In genomic region chr6:154197176-154197850, GRCh38 we compare ENCODE assay signal across 8 cellular contexts.
DNase-seq lines count a peak whose midpoint lies in the region; ATAC-seq, FAIRE-seq and TF ChIP-seq lines count a peak whose summit lies in the region.
"Had no signal": no experiment of that assay in that cellular context is flagged by ENCODE, and none has a peak within 500 bp of the region (broad histone marks: within the 10 kb centered on the region; RNA-seq: fewer than 3 reads in every experiment).

No MANE protein-coding gene starts in this region.

- H3K4me3 ChIP-seq in mammary epithelial cell (replicated peaks in 1 of 3; ENCODE audit: insufficient read depth in 1 of 3, low read depth in 2 of 3, low read length in 3 of 3) (no peak overlapping the region), HepG2 (replicated peaks in 1 of 3; ENCODE audit: insufficient read depth in 1 of 3, low read depth in 2 of 3, low read length in 3 of 3) (no peak overlapping the region), right cardiac atrium (ENCODE audit: low read length) (no peak overlapping the region)

- BruUV-seq in mammary epithelial cell (replicated peaks; lab: Mats Ljungman, UMichigan) (no TSS peak), HepG2 (replicated peaks; lab: Mats Ljungman, UMichigan) (no TSS peak)

- intact Hi-C loops in CD4-positive, alpha-beta T cell (cut with DNase I, micrococcal nuclease), result no loop called here
- intact Hi-C loops in mammary epithelial cell (cut with micrococcal nuclease) (no loop called here), HepG2 (cut with micrococcal nuclease; ENCODE audit: unreplicated experiment) (no loop called here), right cardiac atrium (cut with DNase I) (no loop called here)

- ATAC-seq in CD4-positive, alpha-beta T cell (ENCODE audit: poor library complexity), result no peak
- ATAC-seq in HG03432 (IDR thresholded peaks at IDR 0.05; ENCODE audit: unreplicated experiment), result peak; percentile 48
- ATAC-seq in HepG2, result no peak
- ATAC-seq in right cardiac atrium, result no peak

- no peak overlapping the region for H3K4me2 ChIP-seq in mammary epithelial cell (ENCODE audit: insufficient read depth, low read depth, low read length)
- H3K4me2 ChIP-seq in HepG2 (ENCODE audit: low read depth, low read length), result no peak overlapping the region

- H3K9ac ChIP-seq in mammary epithelial cell (ENCODE audit: insufficient read depth, low read length), result no peak overlapping the region
- H3K9ac ChIP-seq in HepG2 (ENCODE audit: insufficient read depth, low read depth, low read length), result no peak overlapping the region

- H3K79me2 ChIP-seq in mammary epithelial cell (ENCODE audit: insufficient read depth, low read length) (no peaks in the 10 kb centered on the region), HepG2 (ENCODE audit: insufficient read depth, low read length) (no peaks in the 10 kb centered on the region)

- DNase-seq in CD4-positive, alpha-beta T cell, result no peak
- DNase-seq in mammary epithelial cell (peak; percentile 50), HepG2 (ENCODE audit: low spot score) (no peak), SW480 (ENCODE audit: low spot score) (no peak), right cardiac atrium (no peak)
- DNase-seq: T1000 had no signal

- peak overlapping the region; percentile 5 for H3K27ac Mint-ChIP-seq in CD4-positive, alpha-beta T cell
- H3K27ac Mint-ChIP-seq in nephron, result peak overlapping the region in 2 of 3 experiments; percentile 56 to 79

- TF ChIP-seq EP300 in HepG2 (IDR thresholded peaks at IDR 0.05; ENCODE audit: low read depth in 2 of 2, low read length in 2 of 2) (no peak), HepG2 (CRISPR knock-in tag; IDR thresholded peaks at IDR 0.05; ENCODE audit: borderline replicate concordance) (no peak)

- H3K27me3 ChIP-seq in CD4-positive, alpha-beta T cell (ENCODE audit: control insufficient read depth, insufficient read depth, low read length), result no peaks in the 10 kb centered on the region
- H3K27me3 ChIP-seq in mammary epithelial cell (ENCODE audit: insufficient read depth, low read length), result no peaks in the 10 kb centered on the region
- no peaks in the 10 kb centered on the region for H3K27me3 ChIP-seq in HepG2 (ENCODE audit: control insufficient read depth in 1 of 2, insufficient read depth in 2 of 2, low read length in 2 of 2)
- H3K27me3 ChIP-seq in right cardiac atrium (ENCODE audit: control insufficient read depth, insufficient read depth), result no peaks in the 10 kb centered on the region

- H2AFZ ChIP-seq in mammary epithelial cell (ENCODE audit: low read depth, low read length), result no peak overlapping the region
- no peak overlapping the region for H2AFZ ChIP-seq in HepG2 (ENCODE audit: low read length)

- peak overlapping the region; percentile 32 for H3K27ac ChIP-seq in CD4-positive, alpha-beta T cell (ENCODE audit: low read depth, low read length)
- no peak overlapping the region for H3K27ac ChIP-seq in mammary epithelial cell (ENCODE audit: insufficient read depth, low read depth, low read length)
- H3K27ac ChIP-seq in HepG2 (ENCODE audit: extremely low read length, insufficient read depth, low read length), result no peak overlapping the region
- no peak overlapping the region for H3K27ac ChIP-seq in right cardiac atrium (ENCODE audit: low read length)

- dilution Hi-C loops in mammary epithelial cell (cut with HindIII; ENCODE audit: low sequenced_read_pairs), result no loop called here

- no peak for TF ChIP-seq CTCF in CD4-positive, alpha-beta T cell (IDR thresholded peaks at IDR 0.05)
- TF ChIP-seq CTCF in mammary epithelial cell (conservative IDR thresholded peaks at IDR 0.05 in 1 of 2, IDR thresholded peaks at IDR 0.05 in 1 of 2; ENCODE audit: extremely low read depth in 1 of 2, insufficient read depth in 1 of 2, low read depth in 1 of 2, low read length in 2 of 2) (no peak), nephron (IDR thresholded peaks at IDR 0.05; ENCODE audit: unreplicated experiment in 3 of 3) (no peak), HepG2 (CRISPR knock-in tag; IDR thresholded peaks at IDR 0.05) (no peak)

- H3K4me1 ChIP-seq in mammary epithelial cell (ENCODE audit: insufficient read depth, low read length) (no peaks in the 10 kb centered on the region), HepG2 (ENCODE audit: insufficient read depth, low read length) (no peaks in the 10 kb centered on the region), right cardiac atrium (ENCODE audit: control insufficient read depth, insufficient read depth, low read length) (no peaks in the 10 kb centered on the region)

- POLR2A ChIA-PET in CD4-positive, alpha-beta T cell (lab: Charles Lee), result interaction anchor here (0.7 to 0.9 kb wide), 2 partner anchors 46 to 80 kb away, joined by 3 to 4 read pairs; no protein-coding TSS in a partner anchor
- POLR2A ChIA-PET in HepG2 (lab: Yijun Ruan, JAX), result no interaction called here

- in situ Hi-C loops in mammary epithelial cell (cut with MboI; ENCODE audit: low sequenced_read_pairs in 2 of 2) (no loop called here), HepG2 (cut with HindIII; ENCODE audit: extremely low pct_ligation_motif_present, low pct_unique_long_range_greater_than_20kb) (no loop called here)

- H3K9me3 ChIP-seq in CD4-positive, alpha-beta T cell (ENCODE audit: control insufficient read depth, low read length), result no peaks in the 10 kb centered on the region
- H3K9me3 ChIP-seq in mammary epithelial cell (replicated peaks; ENCODE audit: insufficient read depth, low read length), result no peaks in the 10 kb centered on the region
- no peaks in the 10 kb centered on the region for H3K9me3 ChIP-seq in HepG2 (ENCODE audit: low read length)
- no peaks in the 10 kb centered on the region for H3K9me3 ChIP-seq in right cardiac atrium (ENCODE audit: control insufficient read depth, low read length)

- H3K36me3 ChIP-seq in mammary epithelial cell (ENCODE audit: insufficient read depth, low read length), result no peaks in the 10 kb centered on the region
- H3K36me3 ChIP-seq in HepG2 (replicated peaks in 1 of 2; ENCODE audit: control insufficient read depth in 1 of 2, insufficient read depth in 2 of 2, low read length in 2 of 2), result no peaks in the 10 kb centered on the region

- no peak for FAIRE-seq in HepG2 (lab: Jason Lieb, UNC)

- peaks cover 77% of the 10 kb centered on the region for H3K4me1 Mint-ChIP-seq in CD4-positive, alpha-beta T cell (ENCODE audit: low read depth)
- H3K4me1 Mint-ChIP-seq in nephron, result peaks cover 23% of the 10 kb centered on the region

- CTCF ChIA-PET in CD4-positive, alpha-beta T cell (lab: Charles Lee), result interaction anchor here (0.9 to 1.0 kb wide), 2 partner anchors 38 to 80 kb away, joined by 3 to 5 read pairs; no protein-coding TSS in a partner anchor
- CTCF ChIA-PET in mammary epithelial cell (lab: Charles Lee; ENCODE audit: low non-redundant PET), result no interaction called here
- CTCF ChIA-PET in HepG2 (lab: Yijun Ruan, JAX; ENCODE audit: low intra/inter-chr PET ratio, low total read pairs), result no interaction called here

- TF ChIP-seq RAD21 in HepG2 (CRISPR knock-in tag; IDR thresholded peaks at IDR 0.05), result no peak

- peaks cover 93% of the 10 kb centered on the region for H3K36me3 Mint-ChIP-seq in CD4-positive, alpha-beta T cell (ENCODE audit: low read depth)
- peaks cover 8% of the 10 kb centered on the region for H3K36me3 Mint-ChIP-seq in nephron (ENCODE audit: low read depth)

- peaks cover 3% of the 10 kb centered on the region for H3K9me3 Mint-ChIP-seq in CD4-positive, alpha-beta T cell
- H3K9me3 Mint-ChIP-seq in nephron, result peaks cover 5% of the 10 kb centered on the region

- no peaks in the 10 kb centered on the region for H4K20me1 ChIP-seq in mammary epithelial cell (ENCODE audit: insufficient read depth, low read length)
- no peaks in the 10 kb centered on the region for H4K20me1 ChIP-seq in HepG2 (ENCODE audit: insufficient read depth, low read length)

- no peak overlapping the region for H3K4me3 Mint-ChIP-seq in CD4-positive, alpha-beta T cell
- no peak overlapping the region for H3K4me3 Mint-ChIP-seq in nephron

- TF ChIP-seq POLR2A in HepG2 (IDR thresholded peaks at IDR 0.05; ENCODE audit: insufficient read depth in 1 of 2, low read depth in 2 of 2, low read length in 2 of 2), result no peak

- H3K27me3 Mint-ChIP-seq in CD4-positive, alpha-beta T cell, result no peaks in the 10 kb centered on the region
- H3K27me3 Mint-ChIP-seq in nephron (ENCODE audit: low read depth), result no peaks in the 10 kb centered on the region

TF ChIP-seq in HepG2, 621 proteins besides CTCF, POLR2A, EP300 and RAD21:
- TF ChIP-seq PREB (CRISPR knock-in tag; IDR thresholded peaks at IDR 0.05), result no peak
- no peak for TF ChIP-seq IKZF4 (CRISPR knock-in tag; IDR thresholded peaks at IDR 0.05; ENCODE audit: borderline replicate concordance, low read depth, not compliant biosample characterization)
- no peak for TF ChIP-seq SP1 (IDR thresholded peaks at IDR 0.05)
- TF ChIP-seq SP1 (CRISPR knock-in tag; IDR thresholded peaks at IDR 0.05), result no peak
TF ChIP-seq in HepG2: peak in this region for 0.
